14 cellular contexts compared by ENCODE assay signal in the genomic region with DNA sequence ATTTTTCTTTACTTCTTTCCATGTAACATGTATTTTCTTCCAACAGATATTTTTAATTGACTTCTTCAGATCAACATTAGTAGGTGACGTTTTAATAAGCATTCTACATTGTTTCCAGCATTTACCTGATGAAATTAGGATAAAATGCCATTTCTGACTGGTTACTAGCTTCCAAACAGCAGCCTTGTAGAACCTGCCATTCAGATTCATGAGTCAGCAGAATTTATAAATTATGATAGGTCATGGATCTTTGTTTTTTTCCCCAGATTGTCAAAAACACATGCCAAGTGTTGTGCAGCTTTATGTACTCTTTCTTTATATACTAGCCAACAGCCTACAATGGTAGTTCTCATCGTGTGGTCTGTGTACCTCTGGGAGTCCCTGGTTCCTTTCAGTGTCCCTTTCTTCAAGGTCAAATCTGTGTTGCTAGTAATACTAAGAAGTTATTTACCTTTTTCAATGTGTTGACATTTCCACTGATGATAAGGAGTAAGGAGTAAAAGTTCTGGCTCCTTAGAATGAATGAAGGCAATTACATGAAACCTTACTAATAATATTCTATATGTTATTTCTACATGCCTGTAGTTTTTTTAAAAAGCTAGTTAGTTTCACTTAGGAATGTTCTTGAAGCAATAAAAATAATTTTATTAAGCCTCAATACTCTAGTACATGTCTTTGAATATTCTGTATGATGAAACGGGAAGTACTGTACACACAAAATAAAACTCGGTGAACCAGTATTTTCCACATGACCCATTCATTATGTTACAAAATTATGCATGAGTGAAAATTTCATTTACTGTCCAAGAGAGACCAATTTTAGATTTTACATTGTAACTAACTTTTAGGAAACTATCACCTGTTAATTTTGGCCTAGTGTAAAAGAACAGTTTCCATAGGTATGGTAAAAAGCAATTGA.
"Had no signal": no experiment of that assay in that cellular context is flagged by ENCODE, and none has a peak within 500 bp of the region (broad histone marks: within the 10 kb centered on the region; RNA-seq: fewer than 3 reads in every experiment).

No MANE protein-coding gene starts in this region.

- ATAC-seq: gastroesophageal sphincter had no signal

- H3K9me3 Mint-ChIP-seq: activated CD4-positive, alpha-beta memory T cell treated with anti-CD3 and anti-CD28 coated beads, Interleukin-2, amount 10 ng/mL, durations not matched to agents 7 days and 5 days; activated T-helper 1 cell treated with anti-CD3 and anti-CD28 coated beads, Interleukin-12 subunit alpha, Interleukin-12 subunit beta, Interleukin-2, Interleukin-4 antibody, amounts not matched to agents 30 ng/mL and 10 ng/mL and 1 ng/mL, durations not matched to agents 14 hours and 24 hours and 36 hours had no signal

- H3K4me1 Mint-ChIP-seq: activated CD4-positive, alpha-beta memory T cell treated with anti-CD3 and anti-CD28 coated beads, Interleukin-2, amount 10 ng/mL, durations not matched to agents 7 days and 5 days had no signal

- DNase-seq: activated CD4-positive, alpha-beta memory T cell treated with anti-CD3 and anti-CD28 coated beads, Interleukin-2, amount 10 ng/mL, durations not matched to agents 7 days and 5 days; activated CD4-positive, alpha-beta T cell treated with anti-CD3 and anti-CD28 coated beads for 1 hour; activated CD8-positive, alpha-beta memory T cell treated with anti-CD3 and anti-CD28 coated beads, Interleukin-2, amount 50 U/mL, for 4 hours; activated naive CD4-positive, alpha-beta T cell; central memory CD4-positive, alpha-beta T cell; effector CD4-positive, alpha-beta T cell; midbrain; retina; stimulated activated CD4-positive, alpha-beta T cell treated with anti-CD3 and anti-CD28 coated beads, Interleukin-15, amount 100 ng/mL, for 24 hours; stimulated activated CD4-positive, alpha-beta T cell treated with anti-CD3 and anti-CD28 coated beads, Interleukin-4, amount 100 ng/mL, for 24 hours; tibial artery had no signal

- H3K27me3 Mint-ChIP-seq: activated CD4-positive, alpha-beta memory T cell treated with anti-CD3 and anti-CD28 coated beads, Interleukin-2, amount 10 ng/mL, durations not matched to agents 7 days and 5 days had no signal

- FAIRE-seq: endothelial cell of umbilical vein had no signal

- H3K4me3 Mint-ChIP-seq: activated CD4-positive, alpha-beta memory T cell treated with anti-CD3 and anti-CD28 coated beads, Interleukin-2, amount 10 ng/mL, durations not matched to agents 7 days and 5 days; activated T-helper 1 cell treated with anti-CD3 and anti-CD28 coated beads, Interleukin-12 subunit alpha, Interleukin-12 subunit beta, Interleukin-2, Interleukin-4 antibody, amounts not matched to agents 30 ng/mL and 10 ng/mL and 1 ng/mL, durations not matched to agents 14 hours and 24 hours and 36 hours had no signal

- H3K27ac Mint-ChIP-seq: activated CD4-positive, alpha-beta memory T cell treated with anti-CD3 and anti-CD28 coated beads, Interleukin-2, amount 10 ng/mL, durations not matched to agents 7 days and 5 days; activated T-helper 1 cell treated with anti-CD3 and anti-CD28 coated beads, Interleukin-12 subunit alpha, Interleukin-12 subunit beta, Interleukin-2, Interleukin-4 antibody, amounts not matched to agents 30 ng/mL and 10 ng/mL and 1 ng/mL, durations not matched to agents 14 hours and 24 hours and 36 hours had no signal
